8 cellular contexts compared by ENCODE assay signal in genomic region chr2:10120158-10120937, GRCh38. TPM values are rescaled to one million over a fixed set of nuclear protein-coding genes. Genes with fewer than 3 reads are reported as not detected.
DNase-seq lines count a peak whose midpoint lies in the region; ATAC-seq, FAIRE-seq and TF ChIP-seq lines count a peak whose summit lies in the region.

No MANE protein-coding gene starts in this region.

- TF ChIP-seq CTCF in hepatocyte (IDR thresholded peaks at IDR 0.05; ENCODE audit: poor library complexity) (peak; percentile 9), retinal pigment epithelial cell (conservative IDR thresholded peaks at IDR 0.05; ENCODE audit: low read depth, low read length) (no peak)

- H3K4me3 ChIP-seq in hepatocyte (peak overlapping the region; percentile 41), retinal pigment epithelial cell (ENCODE audit: low read length) (peak overlapping the region; percentile 67)

- peak overlapping the region; percentile 100 for H3K4me2 ChIP-seq in hepatocyte

- peaks cover 17% of the 10 kb centered on the region for H3K79me2 ChIP-seq in hepatocyte

- peak; percentile 47 for ATAC-seq in HG02973 (IDR thresholded peaks at IDR 0.05; ENCODE audit: unreplicated experiment)
- peak; percentile 82 for ATAC-seq in T-helper 17 cell

- peaks cover 31% of the 10 kb centered on the region for H3K4me1 Mint-ChIP-seq in T-helper 17 cell

- peak overlapping the region; percentile 29 for H3K27ac Mint-ChIP-seq in T-helper 17 cell

- H3K27me3 Mint-ChIP-seq in T-helper 17 cell, result peaks cover 19% of the 10 kb centered on the region

- no peaks in the 10 kb centered on the region for H3K36me3 ChIP-seq in hepatocyte (replicated peaks; ENCODE audit: insufficient read depth, low read depth)

- H3K27me3 ChIP-seq in hepatocyte, result no peaks in the 10 kb centered on the region

- DNase-seq in GM18507 (ENCODE audit: extremely low spot score, insufficient read length, low read depth) (peak; percentile 85), NCI-H187 treated with DMSO at 0.1 percent for 48 hours (lab: John Stamatoyannopoulos, UW) (peak; percentile 96), T-helper 17 cell (peak; percentile 79 to 86 (median 85)), amygdala (lab: John Stamatoyannopoulos, UW) (peak in 53 of 56 donors; percentile 21 to 85 (median 55)), hepatocyte (ENCODE audit: low spot score) (peak; percentile 96), retinal pigment epithelial cell (ENCODE audit: low read depth) (peak; percentile 60), middle frontal gyrus (ENCODE audit: extremely low spot score, low spot score) (no peak)

- no peaks in the 10 kb centered on the region for H4K20me1 ChIP-seq in hepatocyte (ENCODE audit: insufficient read depth, poor library complexity, severe bottlenecking)

- 2% methylated on average over 56 of the region's 64 CpGs for WGBS in hepatocyte (ENCODE audit: low lambda C conversion rate, missing lambda C conversion rate)

- peak; percentile 83 for FAIRE-seq in GM18507 (lab: Jason Lieb, UNC)

- H3K36me3 Mint-ChIP-seq in T-helper 17 cell (ENCODE audit: low read depth), result peaks cover 2% of the 10 kb centered on the region

- H3K4me3 Mint-ChIP-seq in T-helper 17 cell, result peak overlapping the region; percentile 97

- peak overlapping the region; percentile 83 for H3K27ac ChIP-seq in hepatocyte

- H3K9me3 ChIP-seq in T-helper 17 cell (ENCODE audit: control insufficient read depth, low read length, poor library complexity, severe bottlenecking), result no peaks in the 10 kb centered on the region
- H3K9me3 ChIP-seq in hepatocyte (ENCODE audit: low read depth), result no peaks in the 10 kb centered on the region

- H3K4me1 ChIP-seq in hepatocyte (ENCODE audit: insufficient read depth), result peaks cover 8% of the 10 kb centered on the region

- no peaks in the 10 kb centered on the region for H3K9me2 ChIP-seq in hepatocyte (replicated peaks; ENCODE audit: insufficient read depth)

- H2AFZ ChIP-seq in hepatocyte, result peak overlapping the region; percentile 89

RNA-seq across cellular contexts. Expression of gene RRM2, which starts 2.2 kb away (rescaled TPM):
- total RNA-seq in T-helper 17 cell, result 1 to 10 TPM in 1 of 2 donors, under 1 TPM in 1; 0.32 to 1.7 TPM
- total RNA-seq in hepatocyte, result 15.2 and 20.0 TPM in 2 replicates
- polyA plus RNA-seq in hepatocyte, result 40.9 and 49.7 TPM in 2 replicates

RNA-seq across cellular contexts. Expression of gene CYS1, which starts 40.1 kb away (rescaled TPM):
- total RNA-seq in T-helper 17 cell (not detected), hepatocyte (1.6 and 2.9 TPM in 2 replicates)
- 0.62 and 2.7 TPM in 2 replicates for polyA plus RNA-seq in hepatocyte
